ENCODE assay signal across 8 cellular contexts in genomic region chr5:50665761-50666202, GRCh38. TPM values are rescaled to one million over a fixed set of nuclear protein-coding genes. Genes with fewer than 3 reads are reported as not detected.
DNase-seq lines count a peak whose midpoint lies in the region; ATAC-seq and TF ChIP-seq lines count a peak whose summit lies in the region.
"Not testable (repeated sequence)": the region's sequence is repeated elsewhere in the genome, so short reads cannot be mapped to it uniquely, and the experiment has no call there.

No MANE protein-coding gene starts in this region.

- H3K27ac ChIP-seq in DOHH2 (ENCODE audit: low read depth, low read length) (peak overlapping the region; percentile 89), MM.1S (ENCODE audit: low read length) (peak overlapping the region; percentile 99), temporal lobe (ENCODE audit: low read depth, low read length) (peak overlapping the region; percentile 17)
- peak overlapping the region; percentile 99 for H3K27ac ChIP-seq in effector memory CD4-positive, alpha-beta T cell (ENCODE audit: insufficient read depth, low read length, poor library complexity, severe bottlenecking)

- H3K4me3 Mint-ChIP-seq in T-helper 2 cell treated with Interferon-gamma antibody and Interleukin-4, amounts not matched to agents 5 μg/mL and 100 μg/mL, for 36 hours, result peak overlapping the region; percentile 92
- H3K4me3 Mint-ChIP-seq in progenitor cell of endocrine pancreas (ENCODE audit: low read depth), result peak overlapping the region; percentile 84

- H3K36me3 ChIP-seq in DOHH2 (ENCODE audit: control insufficient read depth, low read length), result peaks cover 26% of the 10 kb centered on the region
- not testable (repeated sequence) for H3K36me3 ChIP-seq in MM.1S (replicated peaks; ENCODE audit: insufficient read depth, low read length); effector memory CD4-positive, alpha-beta T cell (ENCODE audit: control insufficient read depth, insufficient read depth, low read length)

- H3K4me1 ChIP-seq in DOHH2 (ENCODE audit: control insufficient read depth, low read length) (peaks cover 37% of the 10 kb centered on the region), MM.1S (ENCODE audit: low read length) (peaks cover 18% of the 10 kb centered on the region)
- not testable (repeated sequence) for H3K4me1 ChIP-seq in effector memory CD4-positive, alpha-beta T cell (ENCODE audit: control insufficient read depth, insufficient read depth, low read length, poor library complexity, severe bottlenecking)

- H3K4me3 ChIP-seq in DOHH2 (ENCODE audit: low read length), result peak overlapping the region; percentile 96
- H3K4me3 ChIP-seq in MM.1S (ENCODE audit: low read length), result peak overlapping the region; percentile 98
- H3K4me3 ChIP-seq in effector memory CD4-positive, alpha-beta T cell (ENCODE audit: insufficient read depth, low read depth, low read length, poor library complexity, severe bottlenecking), result peak overlapping the region; percentile 88

- H3K9me3 Mint-ChIP-seq in T-helper 2 cell treated with Interferon-gamma antibody and Interleukin-4, amounts not matched to agents 5 μg/mL and 100 μg/mL, for 36 hours; progenitor cell of endocrine pancreas (ENCODE audit: low read depth): not testable (repeated sequence)

- H4K20me1 ChIP-seq in DOHH2 (ENCODE audit: control insufficient read depth, insufficient read depth, low read depth, low read length); MM.1S (ENCODE audit: insufficient read depth, low read length): not testable (repeated sequence)

- H3K27me3 ChIP-seq in DOHH2 (ENCODE audit: control insufficient read depth, low read length); MM.1S (replicated peaks; ENCODE audit: insufficient read depth, low read length); effector memory CD4-positive, alpha-beta T cell (replicated peaks; ENCODE audit: control insufficient read depth, insufficient read depth, low read length, poor library complexity, severe bottlenecking): not testable (repeated sequence)

- intact Hi-C loops in left colon (cut with DNase I, micrococcal nuclease), result not testable (repeated sequence)

- peak overlapping the region; percentile 99 for H3K9ac ChIP-seq in MM.1S (ENCODE audit: low read length)

- not testable (repeated sequence) for H3K27me3 Mint-ChIP-seq in T-helper 2 cell treated with Interferon-gamma antibody and Interleukin-4, amounts not matched to agents 5 μg/mL and 100 μg/mL, for 36 hours (ENCODE audit: low read depth); progenitor cell of endocrine pancreas

- not testable (repeated sequence) for H3K9me3 ChIP-seq in DOHH2 (ENCODE audit: control insufficient read depth, insufficient read depth, low read length); MM.1S (replicated peaks; ENCODE audit: insufficient read depth, low read length); effector memory CD4-positive, alpha-beta T cell (ENCODE audit: control insufficient read depth, low read length)

- ATAC-seq in left colon, result not testable (repeated sequence)

- H3K36me3 Mint-ChIP-seq in T-helper 2 cell treated with Interferon-gamma antibody and Interleukin-4, amounts not matched to agents 5 μg/mL and 100 μg/mL, for 36 hours (ENCODE audit: low read depth), result peaks cover 12% of the 10 kb centered on the region
- H3K36me3 Mint-ChIP-seq in progenitor cell of endocrine pancreas (ENCODE audit: insufficient read depth), result not testable (repeated sequence)

- peaks cover 37% of the 10 kb centered on the region for H3K4me1 Mint-ChIP-seq in T-helper 2 cell treated with Interferon-gamma antibody and Interleukin-4, amounts not matched to agents 5 μg/mL and 100 μg/mL, for 36 hours (ENCODE audit: low read depth)
- peaks cover 17% of the 10 kb centered on the region for H3K4me1 Mint-ChIP-seq in progenitor cell of endocrine pancreas (ENCODE audit: low read depth)

- DNase-seq in MM.1S, result peak; percentile 65
- peak; percentile 18 for DNase-seq in T-helper 2 cell treated with Interferon-gamma antibody and Interleukin-4, amounts not matched to agents 5 μg/mL and 100 μg/mL, for 36 hours (ENCODE audit: low spot score)
- peak; percentile 28 for DNase-seq in activated gamma-delta T cell treated with Interleukin-2 at 50 U/mL for 16 hours
- peak; percentile 6 to 26 (median 24) for DNase-seq in effector memory CD4-positive, alpha-beta T cell
- peak; percentile 27 to 33 for DNase-seq in left colon
- not testable (repeated sequence) for DNase-seq in progenitor cell of endocrine pancreas (ENCODE audit: low spot score, unreplicated experiment)

- H3F3A ChIP-seq in DOHH2 (ENCODE audit: control insufficient read depth, insufficient read depth) (peaks cover 13% of the 10 kb centered on the region), MM.1S (ENCODE audit: insufficient read depth, low read length) (peaks cover 29% of the 10 kb centered on the region)

- H3K4me2 ChIP-seq in DOHH2 (ENCODE audit: low read length), result peak overlapping the region; percentile 83
- H3K4me2 ChIP-seq in MM.1S (ENCODE audit: low read depth, low read length), result peak overlapping the region; percentile 73

- not testable (repeated sequence) for H3K9me2 ChIP-seq in DOHH2 (replicated peaks; ENCODE audit: control insufficient read depth, low read length); MM.1S (replicated peaks; ENCODE audit: insufficient read depth, low read length)

- H3K79me2 ChIP-seq in DOHH2 (ENCODE audit: control insufficient read depth, low read length) (peaks cover 40% of the 10 kb centered on the region), MM.1S (ENCODE audit: low read length) (peaks cover 26% of the 10 kb centered on the region)

- TF ChIP-seq CTCF in DOHH2 (IDR thresholded peaks at IDR 0.05; ENCODE audit: low read depth, low read length, poor library complexity, severe bottlenecking); MM.1S (IDR thresholded peaks at IDR 0.05; ENCODE audit: low read length); progenitor cell of endocrine pancreas (IDR thresholded peaks at IDR 0.05; ENCODE audit: unreplicated experiment): not testable (repeated sequence)

- H3K27ac Mint-ChIP-seq in T-helper 2 cell treated with Interferon-gamma antibody and Interleukin-4, amounts not matched to agents 5 μg/mL and 100 μg/mL, for 36 hours, result peak overlapping the region; percentile 94
- H3K27ac Mint-ChIP-seq in progenitor cell of endocrine pancreas, result peak overlapping the region; percentile 94

- not testable (repeated sequence) for H2AFZ ChIP-seq in MM.1S (ENCODE audit: low read length)

RNA-seq across cellular contexts. Expression of gene PARP8, which starts 0.7 kb away (rescaled TPM):
- total RNA-seq in left colon (10 to 100 TPM in 1 of 2 donors, 1 to 10 TPM in 1; 7.1 to 13.6 TPM), progenitor cell of endocrine pancreas (24.1 and 26.7 TPM in 2 replicates), temporal lobe (44.0 TPM)

Comparison
In these comparisons a context has a peak if more than half of its experiments do, and no peak if none do; other contexts are left out.
1. H3K27ac ChIP-seq: peak in every context shown above with its lines; median percentile 99 in MM.1S; 99 in effector memory CD4-positive, alpha-beta T cell; 89 in DOHH2; 17 in temporal lobe.